In genomic region chr15:45376967-45377629, GRCh38 we compare ENCODE assay signal across 8 cellular contexts. TPM values are rescaled to one million over a fixed set of nuclear protein-coding genes. Genes with fewer than 3 reads are reported as not detected.
DNase-seq lines count a peak whose midpoint lies in the region; ATAC-seq and TF ChIP-seq lines count a peak whose summit lies in the region.

No MANE protein-coding gene starts in this region.

- ATAC-seq in activated naive CD8-positive, alpha-beta T cell treated with anti-CD3 and anti-CD28 coated beads, Interleukin-2, amount 10 ng/mL, durations not matched to agents 7 days and 5 days (ENCODE audit: low read depth): no peak
- ATAC-seq in right lobe of liver (no peak), GM19463 (IDR thresholded peaks at IDR 0.05; ENCODE audit: unreplicated experiment) (no peak)

- 17% methylated on average over 5 of the region's 5 CpGs for WGBS in right lobe of liver (ENCODE audit: insufficient coverage, low coverage, low lambda C conversion rate, missing lambda C conversion rate)

- peaks cover 82% of the 10 kb centered on the region for H3K27me3 Mint-ChIP-seq in T-helper 1 cell treated with Interleukin-12 subunit alpha and Interleukin-12 subunit beta and Interleukin-4 antibody, amounts not matched to agents 30 μg/mL and 1 μg/mL, for 36 hours (ENCODE audit: low read depth)
- H3K27me3 Mint-ChIP-seq in activated naive CD8-positive, alpha-beta T cell treated with anti-CD3 and anti-CD28 coated beads, Interleukin-2, amount 10 ng/mL, durations not matched to agents 7 days and 5 days: peaks cover 55% of the 10 kb centered on the region

- H3K4me1 ChIP-seq in right lobe of liver (peaks cover 0 to 45% (median 11%) of the 10 kb centered on the region in 4 donors), subcutaneous abdominal adipose tissue (ENCODE audit: control insufficient read depth in 5 of 5, insufficient read depth in 5 of 5, low read length in 5 of 5) (peaks cover 3 to 31% (median 27%) of the 10 kb centered on the region in 5 donors)

- H3K27ac ChIP-seq in right lobe of liver: peak overlapping the region; percentile 81 to 90 (median 85)
- H3K27ac ChIP-seq in subcutaneous abdominal adipose tissue (ENCODE audit: low read depth, low read length): peak overlapping the region; percentile 62

- DNase-seq in T-helper 1 cell: no peak
- DNase-seq in activated naive CD8-positive, alpha-beta T cell treated with anti-CD3 and anti-CD28 coated beads, Interleukin-2, amount 10 ng/mL, durations not matched to agents 7 days and 5 days: no peak
- DNase-seq in right lobe of liver: no peak
- DNase-seq in SHP77 (lab: John Stamatoyannopoulos, UW): no peak
- DNase-seq in stimulated activated CD4-positive, alpha-beta T cell treated with anti-CD3 and anti-CD28 coated beads, Interleukin-4, amount 100 ng/mL, for 4 hours: no peak

- no peak for TF ChIP-seq CTCF in right lobe of liver (IDR thresholded peaks at IDR 0.05)

- intact Hi-C loops in right lobe of liver (cut with DNase I): no loop called here

- H3K36me3 ChIP-seq in right lobe of liver: no peaks in the 10 kb centered on the region
- H3K36me3 ChIP-seq in subcutaneous abdominal adipose tissue (ENCODE audit: control insufficient read depth in 5 of 5, insufficient read depth in 5 of 5, low read length in 5 of 5): peaks cover 0 to 5% (median 0%) of the 10 kb centered on the region in 5 donors

- peak overlapping the region; percentile 27 to 81 (median 68) for H3K9ac ChIP-seq in subcutaneous abdominal adipose tissue (ENCODE audit: low read length in 5 of 5)

- H3K4me3 Mint-ChIP-seq in T-helper 1 cell treated with Interleukin-12 subunit alpha and Interleukin-12 subunit beta and Interleukin-4 antibody, amounts not matched to agents 30 μg/mL and 1 μg/mL, for 36 hours: peak overlapping the region; percentile 47
- peak overlapping the region; percentile 76 for H3K4me3 Mint-ChIP-seq in activated naive CD8-positive, alpha-beta T cell treated with anti-CD3 and anti-CD28 coated beads, Interleukin-2, amount 10 ng/mL, durations not matched to agents 7 days and 5 days

- no peak overlapping the region for H3K27ac Mint-ChIP-seq in T-helper 1 cell treated with Interleukin-12 subunit alpha and Interleukin-12 subunit beta and Interleukin-4 antibody, amounts not matched to agents 30 μg/mL and 1 μg/mL, for 36 hours
- no peak overlapping the region for H3K27ac Mint-ChIP-seq in activated naive CD8-positive, alpha-beta T cell treated with anti-CD3 and anti-CD28 coated beads, Interleukin-2, amount 10 ng/mL, durations not matched to agents 7 days and 5 days

- H3K4me1 Mint-ChIP-seq in T-helper 1 cell treated with Interleukin-12 subunit alpha and Interleukin-12 subunit beta and Interleukin-4 antibody, amounts not matched to agents 30 μg/mL and 1 μg/mL, for 36 hours (ENCODE audit: low read depth): peaks cover 11% of the 10 kb centered on the region
- peaks cover 12% of the 10 kb centered on the region for H3K4me1 Mint-ChIP-seq in activated naive CD8-positive, alpha-beta T cell treated with anti-CD3 and anti-CD28 coated beads, Interleukin-2, amount 10 ng/mL, durations not matched to agents 7 days and 5 days

- peaks cover 2% of the 10 kb centered on the region for H3K36me3 Mint-ChIP-seq in T-helper 1 cell treated with Interleukin-12 subunit alpha and Interleukin-12 subunit beta and Interleukin-4 antibody, amounts not matched to agents 30 μg/mL and 1 μg/mL, for 36 hours (ENCODE audit: low read depth)
- no peaks in the 10 kb centered on the region for H3K36me3 Mint-ChIP-seq in activated naive CD8-positive, alpha-beta T cell treated with anti-CD3 and anti-CD28 coated beads, Interleukin-2, amount 10 ng/mL, durations not matched to agents 7 days and 5 days

- POLR2A ChIA-PET in activated naive CD8-positive, alpha-beta T cell treated with anti-CD3 and anti-CD28 coated beads, Interleukin-2, amount 10 ng/mL, durations not matched to agents 7 days and 5 days (lab: Charles Lee): no interaction called here

- H3K9me3 Mint-ChIP-seq in T-helper 1 cell treated with Interleukin-12 subunit alpha and Interleukin-12 subunit beta and Interleukin-4 antibody, amounts not matched to agents 30 μg/mL and 1 μg/mL, for 36 hours: no peaks in the 10 kb centered on the region
- H3K9me3 Mint-ChIP-seq in activated naive CD8-positive, alpha-beta T cell treated with anti-CD3 and anti-CD28 coated beads, Interleukin-2, amount 10 ng/mL, durations not matched to agents 7 days and 5 days: no peaks in the 10 kb centered on the region

- H3K4me3 ChIP-seq in right lobe of liver (peak overlapping the region; percentile 55 to 84 (median 74)), subcutaneous abdominal adipose tissue (ENCODE audit: low read depth in 1 of 5, low read length in 5 of 5) (peak overlapping the region; percentile 73 to 84 (median 77))

- TF ChIP-seq POLR2A in right lobe of liver (IDR thresholded peaks at IDR 0.05): no peak

- H3K9me3 ChIP-seq in right lobe of liver (no peaks in the 10 kb centered on the region), subcutaneous abdominal adipose tissue (ENCODE audit: control insufficient read depth in 5 of 5, low read length in 5 of 5) (no peaks in the 10 kb centered on the region)

- H3K27me3 ChIP-seq in right lobe of liver (no peaks in the 10 kb centered on the region), subcutaneous abdominal adipose tissue (ENCODE audit: control insufficient read depth in 5 of 5, insufficient read depth in 4 of 5, low read length in 5 of 5) (peaks cover 0 to 16% (median 4%) of the 10 kb centered on the region in 5 donors)

RNA-seq across cellular contexts. Expression of gene GATM, which starts 1.2 kb away (rescaled TPM):
- total RNA-seq in activated naive CD8-positive, alpha-beta T cell treated with anti-CD3 and anti-CD28 coated beads, Interleukin-2, amount 10 ng/mL, durations not matched to agents 7 days and 5 days: 1 to 10 TPM; 2.9 to 3.5 TPM
- total RNA-seq in right lobe of liver: 1,000 to 10,000 TPM in 1 of 6 experiments, 100 to 1,000 TPM in 5; 404 to 1,363 (median 579) TPM

Comparison
In these comparisons a context has a peak if more than half of its experiments do, and no peak if none do; other contexts are left out.
1. RNA of gene GATM, which starts 1.2 kb away (total RNA-seq): 404 to 1,363 TPM in right lobe of liver; 2.9 to 3.5 TPM in activated naive CD8-positive, alpha-beta T cell treated with anti-CD3 and anti-CD28 coated beads, Interleukin-2, amount 10 ng/mL, durations not matched to agents 7 days and 5 days; every median in the first group is over 10 times any median in the second.